ENCODE assay signal across 36 cellular contexts in the genomic region with DNA sequence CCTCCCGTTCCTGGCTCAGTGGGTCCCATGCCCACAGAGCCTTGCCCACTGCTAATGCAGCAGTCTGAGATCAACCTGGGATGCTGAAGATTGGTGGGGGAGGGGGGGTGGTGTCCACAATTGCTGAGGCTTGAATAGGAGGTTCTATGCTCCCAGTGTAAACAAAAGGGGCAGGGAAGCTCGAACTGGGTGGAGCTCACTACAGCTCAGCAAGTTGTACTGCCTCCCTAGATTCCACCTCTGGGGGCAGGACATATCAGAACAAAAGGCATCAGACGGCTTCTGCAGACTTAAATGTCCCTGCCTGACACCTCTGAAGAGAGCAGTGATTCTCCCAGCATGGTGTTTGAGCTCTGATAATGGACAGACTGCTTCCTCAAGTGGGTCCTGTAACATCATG.
"Had no signal": no experiment of that assay in that cellular context is flagged by ENCODE, and none has a peak within 500 bp of the region (broad histone marks: within the 10 kb centered on the region; RNA-seq: fewer than 3 reads in every experiment).

No MANE protein-coding gene starts in this region.

- H3K36me3 ChIP-seq: MG63 had no signal

- H3K27me3 ChIP-seq: MG63 had no signal

- H3K4me3 ChIP-seq: MG63 had no signal

- H3K9ac ChIP-seq: KMS-11 had no signal

- H3K4me2 ChIP-seq: KMS-11 had no signal

- H3K27ac ChIP-seq: KMS-11 had no signal

- H3K9me3 ChIP-seq: MG63 had no signal

- DNase-seq: Karpas-422, Kasumi-1, KBM-7, KG1, MG63, MM.1S, MV-4-11, NCI-H1048, NCI-H1092, NCI-H1092 treated with DMSO at 0.1 percent for 48 hours, NCI-H1105, NCI-H1105 treated with DMSO at 0.1 percent for 48 hours, NCI-H1417, NCI-H1417 treated with DMSO at 0.1 percent for 48 hours, NCI-H1436, NCI-H1436 treated with DMSO at 0.1 percent for 48 hours, NCI-H146, NCI-H1694, NCI-H1694 treated with DMSO at 0.1 percent for 48 hours, NCI-H187, NCI-H187 treated with DMSO at 0.1 percent for 48 hours, NCI-H1930, NCI-H2029, NCI-H2029 treated with DMSO at 0.1 percent for 48 hours, NCI-H2081, NCI-H2107, NCI-H2171, NCI-H2171 treated with DMSO at 0.1 percent for 48 hours, NCI-H2227 treated with DMSO at 0.1 percent for 48 hours, NCI-H226, NCI-H345, NCI-H446, NCI-H446 treated with DMSO at 0.1 percent for 48 hours, NCI-H510A, NCI-H510A treated with DMSO at 0.1 percent for 48 hours had no signal
